ENCODE assay signal across 8 cellular contexts in the genomic region with DNA sequence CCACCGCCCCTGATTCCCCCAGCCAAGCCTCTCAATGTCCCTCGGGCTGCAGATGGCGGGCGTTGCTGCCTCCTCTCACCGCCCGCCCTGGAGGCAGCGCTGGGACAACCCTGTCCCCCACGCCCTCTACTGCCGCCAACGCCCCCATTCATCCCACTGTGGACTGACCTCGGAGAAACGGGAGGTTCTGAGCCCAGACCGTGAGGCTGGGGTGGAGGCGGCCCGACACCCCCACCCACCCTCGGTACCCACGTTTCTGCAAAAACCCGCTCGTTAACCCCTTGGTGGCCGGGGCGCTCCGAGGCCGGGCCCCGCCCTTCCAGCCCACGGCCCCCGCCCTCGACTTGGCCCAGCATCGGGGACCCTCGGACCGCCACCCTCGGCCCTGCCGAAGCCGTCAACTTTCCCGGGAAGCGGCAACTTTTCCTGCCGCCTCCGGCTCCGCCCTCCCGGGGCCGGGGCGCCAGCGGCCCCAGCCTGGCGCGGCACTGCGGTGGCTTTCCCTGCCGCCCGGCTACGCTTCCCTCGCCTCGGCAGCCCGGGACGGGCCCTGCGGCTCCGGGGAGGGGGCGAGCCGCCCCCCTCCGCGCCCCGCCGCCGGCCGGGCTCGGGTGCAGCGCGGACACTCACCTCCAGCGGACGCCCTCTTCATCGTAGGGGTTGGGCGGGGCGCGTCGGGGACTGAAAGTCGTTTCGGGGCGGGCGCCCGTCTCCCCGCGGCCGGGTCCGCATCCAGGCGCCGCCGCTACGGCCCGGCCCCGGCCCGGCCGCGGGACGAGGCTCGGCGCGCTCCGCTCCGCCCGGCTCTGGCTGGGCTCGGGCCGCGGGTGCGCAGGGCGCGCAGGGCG. TPM values are rescaled to one million over a fixed set of nuclear protein-coding genes. Genes with fewer than 3 reads are reported as not detected.
DNase-seq lines count a peak whose midpoint lies in the region; ATAC-seq and TF ChIP-seq lines count a peak whose summit lies in the region.

No MANE protein-coding gene starts in this region.

- TF ChIP-seq CTCF in body of pancreas (IDR thresholded peaks at IDR 0.05) = no peak
- TF ChIP-seq CTCF in vagina (IDR thresholded peaks at IDR 0.05) = no peak

- H2BK12ac ChIP-seq in mesenchymal stem cell (ENCODE audit: low read length in 2 of 2) = no peak overlapping the region

- peak overlapping the region; percentile 97 for H3K4me2 ChIP-seq in mesenchymal stem cell (ENCODE audit: low read length, poor library complexity, severe bottlenecking)

- 1 to 20% methylated on average over 1 to 59 of the region's 104 CpGs for WGBS in body of pancreas, 2 donors
- WGBS in mesenchymal stem cell = 1% methylated on average over 63 of the region's 104 CpGs

- H4K91ac ChIP-seq in mesenchymal stem cell (ENCODE audit: low read length) = no peak overlapping the region

- no peak for TF ChIP-seq POLR2A in body of pancreas (IDR thresholded peaks at IDR 0.05)
- TF ChIP-seq POLR2A in vagina (IDR thresholded peaks at IDR 0.05) = no peak

- H2AFZ ChIP-seq in mesenchymal stem cell (ENCODE audit: low read depth, low read length) = no peak overlapping the region

- H3K4me3 ChIP-seq in body of pancreas (no peak overlapping the region), mesenchymal stem cell (ENCODE audit: insufficient read depth in 1 of 2, low read depth in 1 of 2, low read length in 2 of 2) (peak overlapping the region in 1 of 2 experiments; percentile 50), vagina (peak overlapping the region; percentile 48 to 68)

- no peak overlapping the region for H2AK5ac ChIP-seq in mesenchymal stem cell (ENCODE audit: low read length, severe bottlenecking)

- no peak overlapping the region for H3K9ac ChIP-seq in mesenchymal stem cell (ENCODE audit: low read length)

- H4K8ac ChIP-seq in mesenchymal stem cell (ENCODE audit: low read length) = no peak overlapping the region

- peaks cover 25% of the 10 kb centered on the region for H3K4me1 ChIP-seq in body of pancreas
- peaks cover 35% of the 10 kb centered on the region for H3K4me1 ChIP-seq in mesenchymal stem cell (ENCODE audit: control insufficient read depth, insufficient read depth, low read depth, low read length)
- peaks cover 11% of the 10 kb centered on the region for H3K4me1 ChIP-seq in vagina

- H2BK15ac ChIP-seq in mesenchymal stem cell (ENCODE audit: low read depth, poor library complexity, severe bottlenecking) = no peak overlapping the region

- no peaks in the 10 kb centered on the region for H3K9me3 ChIP-seq in body of pancreas
- no peaks in the 10 kb centered on the region for H3K9me3 ChIP-seq in mesenchymal stem cell (ENCODE audit: control insufficient read depth, low read length)
- no peaks in the 10 kb centered on the region for H3K9me3 ChIP-seq in vagina

- H3K14ac ChIP-seq in mesenchymal stem cell (ENCODE audit: low read length in 2 of 2) = no peak overlapping the region

- H3K4ac ChIP-seq in mesenchymal stem cell (ENCODE audit: low read depth in 1 of 2, low read length in 2 of 2) = no peak overlapping the region

- ATAC-seq in body of pancreas = peak; percentile 15
- no peak for ATAC-seq in GM19035 (IDR thresholded peaks at IDR 0.05; ENCODE audit: unreplicated experiment)
- no peak for ATAC-seq in GM19351 (IDR thresholded peaks at IDR 0.05; ENCODE audit: unreplicated experiment)

- H3K27me3 ChIP-seq in body of pancreas (no peaks in the 10 kb centered on the region), mesenchymal stem cell (ENCODE audit: control insufficient read depth in 1 of 2, insufficient read depth in 1 of 2, low read length in 2 of 2) (peaks cover 0 to 24% of the 10 kb centered on the region in 2 experiments), vagina (no peaks in the 10 kb centered on the region)

- no peak overlapping the region for H3K18ac ChIP-seq in mesenchymal stem cell (ENCODE audit: low read depth in 1 of 2, low read length in 2 of 2)

- no peak overlapping the region for H3K23ac ChIP-seq in mesenchymal stem cell (ENCODE audit: low read length in 2 of 2)

- H3K36me3 ChIP-seq in body of pancreas (replicated peaks in 1 of 2; ENCODE audit: insufficient read depth in 1 of 2, low read depth in 2 of 2) = no peaks in the 10 kb centered on the region
- H3K36me3 ChIP-seq in mesenchymal stem cell (ENCODE audit: control insufficient read depth in 1 of 2, insufficient read depth in 2 of 2, low read depth in 1 of 2, low read length in 2 of 2) = no peaks in the 10 kb centered on the region
- H3K36me3 ChIP-seq in vagina = no peaks in the 10 kb centered on the region

- H3K79me1 ChIP-seq in mesenchymal stem cell (replicated peaks; ENCODE audit: low read length, poor library complexity, severe bottlenecking) = no peaks in the 10 kb centered on the region

- peak; percentile 42 for DNase-seq in stimulated activated CD4-positive, alpha-beta T cell treated with anti-CD3 and anti-CD28 coated beads, Interleukin-15, amount 100 ng/mL, for 24 hours
- no peak for DNase-seq in stimulated activated CD4-positive, alpha-beta T cell treated with anti-CD3 and anti-CD28 coated beads, Interleukin-12 subunit alpha, Interleukin-12 subunit beta, amount 100 ng/mL, for 4 hours
- DNase-seq in body of pancreas (peak; percentile 20 to 54 (median 38)), mesenchymal stem cell (no peak), vagina (ENCODE audit: extremely low spot score in 2 of 2) (no peak), NCI-H187 treated with DMSO at 0.1 percent for 48 hours (lab: John Stamatoyannopoulos, UW) (no peak)

- H3K27ac ChIP-seq in body of pancreas (peak overlapping the region in 3 of 4 donors; percentile 50 to 64 (median 55)), mesenchymal stem cell (ENCODE audit: low read length, poor library complexity, severe bottlenecking) (no peak overlapping the region), vagina (no peak overlapping the region)

- H2BK120ac ChIP-seq in mesenchymal stem cell (ENCODE audit: low read depth, low read length) = no peak overlapping the region

- intact Hi-C loops in body of pancreas (cut with DNase I) (no loop called here), vagina (cut with DNase I) (no loop called here)

- H2BK5ac ChIP-seq in mesenchymal stem cell (ENCODE audit: low read depth, low read length, poor library complexity, severe bottlenecking) = no peak overlapping the region

RNA-seq across cellular contexts. Expression of a gene that starts 0.5 kb away (rescaled TPM):
- total RNA-seq in body of pancreas = 1 to 10 TPM in 1 of 2 donors, under 1 TPM in 1; 0.66 to 1.8 TPM
- polyA plus RNA-seq in mesenchymal stem cell (2013, experiment 1 of 2) = 0.79 TPM
- polyA plus RNA-seq in mesenchymal stem cell (2013, experiment 2 of 2) = 0.93 TPM
- total RNA-seq in vagina = 4.2 TPM

RNA-seq across cellular contexts. Expression of a gene that starts 52.2 kb away (rescaled TPM):
- 10 to 100 TPM; 24.4 to 52.4 TPM for total RNA-seq in body of pancreas
- 24.5 TPM for polyA plus RNA-seq in mesenchymal stem cell (2013, experiment 1 of 2)
- 24.9 TPM for polyA plus RNA-seq in mesenchymal stem cell (2013, experiment 2 of 2)
- total RNA-seq in vagina = 39.8 TPM

Comparison
In these comparisons a context has a peak if more than half of its experiments do, and no peak if none do; other contexts are left out.
1. DNase-seq: peak in stimulated activated CD4-positive, alpha-beta T cell treated with anti-CD3 and anti-CD28 coated beads, Interleukin-15, amount 100 ng/mL, for 24 hours (single experiment) and body of pancreas (4 of 4); none in stimulated activated CD4-positive, alpha-beta T cell treated with anti-CD3 and anti-CD28 coated beads, Interleukin-12 subunit alpha, Interleukin-12 subunit beta, amount 100 ng/mL, for 4 hours (single experiment), mesenchymal stem cell (single experiment), vagina (0 of 2) and NCI-H187 treated with DMSO at 0.1 percent for 48 hours (single experiment).
2. H3K27ac ChIP-seq: peak in body of pancreas (3 of 4); none in mesenchymal stem cell (single experiment) and vagina (single experiment).
3. H3K4me3 ChIP-seq: peak in vagina (2 of 2); none in body of pancreas (0 of 2).